In genomic region chr3:106228271-106228670, GRCh38 we compare ENCODE assay signal across 1 cellular context.
TF ChIP-seq lines count a peak whose summit lies in the region.

No MANE protein-coding gene starts in this region.

TF ChIP-seq in H1, 55 proteins besides CTCF, POLR2A, EP300 and RAD21 (continued from another document):
- TF ChIP-seq CBX8 (IDR thresholded peaks at IDR 0.05; ENCODE audit: borderline replicate concordance, low read depth, low read length): no peak
- TF ChIP-seq RFX5 (IDR thresholded peaks at IDR 0.05; ENCODE audit: borderline replicate concordance, low read depth, low read length): no peak
- TF ChIP-seq HDAC6 (IDR thresholded peaks at IDR 0.05; ENCODE audit: low read depth, low read length): no peak
- no peak for TF ChIP-seq USF2 (IDR thresholded peaks at IDR 0.05; ENCODE audit: low read length)
- no peak for TF ChIP-seq CHD2 (IDR thresholded peaks at IDR 0.05; ENCODE audit: low read length)
- no peak for TF ChIP-seq TBP (IDR thresholded peaks at IDR 0.05; ENCODE audit: low read depth, low read length)
- TF ChIP-seq RBBP5 (IDR thresholded peaks at IDR 0.05; ENCODE audit: borderline replicate concordance, low read depth, low read length): no peak
- no peak for TF ChIP-seq SUZ12 (IDR thresholded peaks at IDR 0.05; ENCODE audit: low read length)
- TF ChIP-seq SAP30 (IDR thresholded peaks at IDR 0.05; ENCODE audit: insufficient read depth, insufficient replicate concordance, low read length): no peak
- no peak for TF ChIP-seq SP1 (IDR thresholded peaks at IDR 0.05; ENCODE audit: low read depth, low read length)
- no peak for TF ChIP-seq FOSL1 (IDR thresholded peaks at IDR 0.05; ENCODE audit: insufficient read depth, low read depth, low read length)
- no peak for TF ChIP-seq SIRT6 (IDR thresholded peaks at IDR 0.05; ENCODE audit: low read length)
- no peak for TF ChIP-seq SP2 (IDR thresholded peaks at IDR 0.05; ENCODE audit: low read length)
- TF ChIP-seq POLR2AphosphoS5 (IDR thresholded peaks at IDR 0.05; ENCODE audit: low read depth, low read length): no peak
- TF ChIP-seq CHD1 (IDR thresholded peaks at IDR 0.05; ENCODE audit: low read depth, low read length): no peak
- TF ChIP-seq CEBPB (IDR thresholded peaks at IDR 0.05; ENCODE audit: low read depth, low read length): no peak
- no peak for TF ChIP-seq ATF3 (IDR thresholded peaks at IDR 0.05; ENCODE audit: insufficient read depth, low read depth, low read length)
TF ChIP-seq in H1: peak in this region for 0.
